Comparison of ENCODE assay signal across 26 cellular contexts in genomic region chr21:38683222-38683621, GRCh38.
DNase-seq lines count a peak whose midpoint lies in the region; ATAC-seq and TF ChIP-seq lines count a peak whose summit lies in the region.
"Had no signal": no experiment of that assay in that cellular context is flagged by ENCODE, and none has a peak within 500 bp of the region (broad histone marks: within the 10 kb centered on the region; RNA-seq: fewer than 3 reads in every experiment).

No MANE protein-coding gene starts in this region.

- H3K9me3 Mint-ChIP-seq in activated naive CD4-positive, alpha-beta T cell treated with anti-CD3 and anti-CD28 coated beads, Interleukin-2, amount 10 ng/mL, durations not matched to agents 7 days and 5 days: no peaks in the 10 kb centered on the region
- H3K9me3 Mint-ChIP-seq: activated CD4-positive, alpha-beta memory T cell treated with anti-CD3 and anti-CD28 coated beads for 36 hours; natural killer cell treated with Interleukin-12 subunit alpha and Interleukin-12 subunit beta and Interleukin-15 and Interleukin-18, amount 100 ng/mL, for 72 hours had no signal

- H3K79me1 ChIP-seq in IMR-90 (ENCODE audit: low read depth in 1 of 2, low read length in 2 of 2): no peaks in the 10 kb centered on the region

- H3K9ac ChIP-seq in IMR-90 (ENCODE audit: low read depth, low read length): no peak overlapping the region
- H3K9ac ChIP-seq: BLaER1 treated with 17β-estradiol and CSF1 and Interleukin-3, amounts not matched to agents 10 nM and 100 nM had no signal

- H4K20me1 ChIP-seq in IMR-90 (ENCODE audit: insufficient read depth, low read length): no peaks in the 10 kb centered on the region
- H4K20me1 ChIP-seq: BLaER1 treated with 17β-estradiol and CSF1 and Interleukin-3, amounts not matched to agents 10 nM and 100 nM had no signal

- POLR2A ChIA-PET in IMR-90 (lab: Charles Lee; ENCODE audit: unreplicated experiment): no interaction called here

- H3K9me1 ChIP-seq in IMR-90 (ENCODE audit: insufficient read depth, low read length): peaks cover 3% of the 10 kb centered on the region; the same call in 1 of the 2 replicates

- no peak overlapping the region for H3K4me3 Mint-ChIP-seq in activated naive CD4-positive, alpha-beta T cell treated with anti-CD3 and anti-CD28 coated beads, Interleukin-2, amount 10 ng/mL, durations not matched to agents 7 days and 5 days
- H3K4me3 Mint-ChIP-seq: activated CD4-positive, alpha-beta memory T cell treated with anti-CD3 and anti-CD28 coated beads for 36 hours; natural killer cell treated with Interleukin-12 subunit alpha and Interleukin-12 subunit beta and Interleukin-15 and Interleukin-18, amount 100 ng/mL, for 72 hours had no signal

- TF ChIP-seq RAD21 in IMR-90 (IDR thresholded peaks at IDR 0.05; ENCODE audit: low read length): no peak

- no peaks in the 10 kb centered on the region for H3K4me1 Mint-ChIP-seq in activated naive CD4-positive, alpha-beta T cell treated with anti-CD3 and anti-CD28 coated beads, Interleukin-2, amount 10 ng/mL, durations not matched to agents 7 days and 5 days

- in situ Hi-C loops in IMR-90 (cut with MboI; ENCODE audit: low sequenced_read_pairs): no loop called here

- TF ChIP-seq CTCF in IMR-90 (conservative IDR thresholded peaks at IDR 0.05; ENCODE audit: low read depth, low read length) (no peak), cardiac fibroblast (IDR thresholded peaks at IDR 0.05; ENCODE audit: low read depth, low read length) (no peak)

- peaks cover 2% of the 10 kb centered on the region; the same call in 1 of the 2 replicates for H3K4me1 ChIP-seq in IMR-90 (ENCODE audit: control insufficient read depth, insufficient read depth, low read length)
- H3K4me1 ChIP-seq: body of pancreas had no signal

- intact Hi-C loops in IMR-90 (cut with micrococcal nuclease): no loop called here

- no peaks in the 10 kb centered on the region for H3K36me3 Mint-ChIP-seq in activated naive CD4-positive, alpha-beta T cell treated with anti-CD3 and anti-CD28 coated beads, Interleukin-2, amount 10 ng/mL, durations not matched to agents 7 days and 5 days
- H3K36me3 Mint-ChIP-seq: activated CD4-positive, alpha-beta memory T cell treated with anti-CD3 and anti-CD28 coated beads for 36 hours; natural killer cell treated with Interleukin-12 subunit alpha and Interleukin-12 subunit beta and Interleukin-15 and Interleukin-18, amount 100 ng/mL, for 72 hours had no signal

- H3K36me3 ChIP-seq in IMR-90 (ENCODE audit: control insufficient read depth, insufficient read depth, low read length): no peaks in the 10 kb centered on the region
- H3K36me3 ChIP-seq: BLaER1 treated with 17β-estradiol and CSF1 and Interleukin-3, amounts not matched to agents 10 nM and 100 nM; ovary; suprapubic skin had no signal

- H2BK15ac ChIP-seq in IMR-90 (ENCODE audit: low read depth, low read length): no peak overlapping the region

- no peak overlapping the region for H3K18ac ChIP-seq in IMR-90 (ENCODE audit: low read depth, low read length)

- no peak overlapping the region for H4K91ac ChIP-seq in IMR-90 (ENCODE audit: insufficient read depth, low read depth, low read length)

- H2AFZ ChIP-seq in IMR-90 (replicated peaks; ENCODE audit: low read length, poor library complexity): peak overlapping the region; percentile 29

- dilution Hi-C loops in IMR-90 (cut with HindIII; ENCODE audit: low sequenced_read_pairs, unreplicated experiment): no loop called here

- no peak overlapping the region for H2AK9ac ChIP-seq in IMR-90 (replicated peaks; ENCODE audit: low read depth, low read length, poor library complexity)

- no peak overlapping the region for H4K5ac ChIP-seq in IMR-90 (ENCODE audit: low read depth, low read length)

- no peak overlapping the region for H3K56ac ChIP-seq in IMR-90 (ENCODE audit: extremely low read depth, insufficient read depth, low read length)

- H3K4ac ChIP-seq in IMR-90 (ENCODE audit: low read depth, low read length): no peak overlapping the region

- H3K23ac ChIP-seq in IMR-90 (ENCODE audit: low read depth, low read length): no peak overlapping the region

- WGBS in IMR-90 (ENCODE audit: extremely low coverage in 2 of 2, insufficient read length in 1 of 2), 2 experiments: 0% methylated on average over 1 of the region's 4 CpGs; no CpG with 5 or more reads in 1 of the 2 experiments

- DNase-seq in AG08395 (ENCODE audit: low spot score) (peak; percentile 25), IMR-90 (no peak), cardiac fibroblast (ENCODE audit: low read depth in 2 of 2) (peak; percentile 22 to 27), iris pigment epithelial cell (ENCODE audit: low read depth) (peak; percentile 57), HK-2 (ENCODE audit: unreplicated experiment) (no peak), AML-193 (lab: John Stamatoyannopoulos, UW) (no peak)
- DNase-seq in activated CD4-positive, alpha-beta T cell treated with anti-CD3 and anti-CD28 coated beads, Interleukin-2, amount 50 U/mL, for 4 hours: no peak
- no peak for DNase-seq in activated naive CD4-positive, alpha-beta T cell treated with anti-CD3 and anti-CD28 coated beads, Interleukin-2, amount 10 ng/mL, durations not matched to agents 7 days and 5 days
- DNase-seq: activated CD4-positive, alpha-beta memory T cell treated with anti-CD3 and anti-CD28 coated beads for 36 hours; activated CD8-positive, alpha-beta memory T cell treated with anti-CD3 and anti-CD28 coated beads, Interleukin-2, amount 50 U/mL, for 4 hours; activated naive CD4-positive, alpha-beta T cell; body of pancreas; dorsolateral prefrontal cortex; glutamatergic neuron; mammary epithelial cell; NCI-H1417; NCI-H2081; NCI-H526; NK-92 treated with Interleukin-12 subunit alpha and Interleukin-12 subunit beta, amount 100 ng/mL, for 24 hours; ovary; stimulated activated naive CD4-positive, alpha-beta T cell treated with Interleukin-2 at 50 U/mL for 16 hours; T-helper 1 cell had no signal

- no peak overlapping the region for H3K27ac ChIP-seq in IMR-90 (ENCODE audit: insufficient read depth, low read length)
- H3K27ac ChIP-seq: BLaER1 treated with 17β-estradiol and CSF1 and Interleukin-3, amounts not matched to agents 10 nM and 100 nM; body of pancreas; dorsolateral prefrontal cortex; ovary; skin epidermis; suprapubic skin had no signal

- no peak overlapping the region for H3K4me2 ChIP-seq in IMR-90 (ENCODE audit: low read depth, low read length)
- H3K4me2 ChIP-seq: BLaER1 treated with 17β-estradiol and CSF1 and Interleukin-3, amounts not matched to agents 10 nM and 100 nM had no signal

- H2BK120ac ChIP-seq in IMR-90 (ENCODE audit: low read depth, low read length): no peak overlapping the region

- no peak overlapping the region for H2BK5ac ChIP-seq in IMR-90 (ENCODE audit: low read depth, low read length, poor library complexity, severe bottlenecking)

- peaks cover 52% of the 10 kb centered on the region for H3K27me3 ChIP-seq in IMR-90 (ENCODE audit: control insufficient read depth, insufficient read depth, low read length)
- H3K27me3 ChIP-seq: ovary had no signal

- no peak for TF ChIP-seq POLR2A in IMR-90 (IDR thresholded peaks at IDR 0.05; ENCODE audit: low read depth, low read length)

- H3K4me3 ChIP-seq in IMR-90 (ENCODE audit: insufficient read depth, low read depth, low read length) (no peak overlapping the region), cardiac fibroblast (replicated peaks in 1 of 2; ENCODE audit: low read depth in 2 of 2, low read length in 2 of 2) (no peak overlapping the region)
- H3K4me3 ChIP-seq: BLaER1 treated with 17β-estradiol and CSF1 and Interleukin-3, amounts not matched to agents 10 nM and 100 nM; body of pancreas; dorsolateral prefrontal cortex; ovary; skin epidermis; suprapubic skin had no signal

- no TSS peak for BruUV-seq in IMR-90 (replicated peaks; lab: Mats Ljungman, UMichigan)

- H3K27ac Mint-ChIP-seq in activated naive CD4-positive, alpha-beta T cell treated with anti-CD3 and anti-CD28 coated beads, Interleukin-2, amount 10 ng/mL, durations not matched to agents 7 days and 5 days: no peak overlapping the region
- H3K27ac Mint-ChIP-seq: activated CD4-positive, alpha-beta memory T cell treated with anti-CD3 and anti-CD28 coated beads for 36 hours; natural killer cell treated with Interleukin-12 subunit alpha and Interleukin-12 subunit beta and Interleukin-15 and Interleukin-18, amount 100 ng/mL, for 72 hours had no signal

- CTCF ChIA-PET in IMR-90 (lab: Yijun Ruan, JAX): no interaction called here
- CTCF ChIA-PET in activated naive CD4-positive, alpha-beta T cell treated with anti-CD3 and anti-CD28 coated beads, Interleukin-2, amount 10 ng/mL, durations not matched to agents 7 days and 5 days (lab: Charles Lee): no interaction called here

- no peak overlapping the region for H3K14ac ChIP-seq in IMR-90 (replicated peaks; ENCODE audit: low read depth, low read length)

- H2BK20ac ChIP-seq in IMR-90 (ENCODE audit: low read depth, low read length): no peak overlapping the region

- no peak for ATAC-seq in IMR-90 (ENCODE audit: low read depth)
- ATAC-seq: natural killer cell treated with Interleukin-12 subunit alpha and Interleukin-12 subunit beta and Interleukin-15 and Interleukin-18, amount 100 ng/mL, for 72 hours had no signal

- H3K9me3 ChIP-seq in IMR-90 (ENCODE audit: control insufficient read depth, insufficient read depth, low read length): no peaks in the 10 kb centered on the region; the same call in 1 of the 2 replicates
- H3K9me3 ChIP-seq: body of pancreas, ovary, suprapubic skin had no signal

- H2AK5ac ChIP-seq in IMR-90 (ENCODE audit: low read depth, low read length): no peak overlapping the region

- H4K8ac ChIP-seq in IMR-90 (ENCODE audit: low read depth in 2 of 2, low read length in 2 of 2): no peak overlapping the region

- H3K27me3 Mint-ChIP-seq in activated naive CD4-positive, alpha-beta T cell treated with anti-CD3 and anti-CD28 coated beads, Interleukin-2, amount 10 ng/mL, durations not matched to agents 7 days and 5 days: peaks cover 7% of the 10 kb centered on the region

TF ChIP-seq in IMR-90, 13 proteins besides CTCF, POLR2A, EP300 and RAD21:
- TF ChIP-seq CEBPB (IDR thresholded peaks at IDR 0.05; ENCODE audit: low read depth, low read length) (peak; percentile 85), MAZ (IDR thresholded peaks at IDR 0.05; ENCODE audit: borderline replicate concordance, low read depth, low read length) (no peak)

Comparison
In these comparisons a context has a peak if more than half of its experiments do, and no peak if none do; other contexts are left out.
1. DNase-seq: peak in AG08395 (single experiment), cardiac fibroblast (2 of 2) and iris pigment epithelial cell (single experiment); none in IMR-90 (single experiment), activated CD4-positive, alpha-beta T cell treated with anti-CD3 and anti-CD28 coated beads, Interleukin-2, amount 50 U/mL, for 4 hours (0 of 2), HK-2 (single experiment), AML-193 (0 of 2) and activated naive CD4-positive, alpha-beta T cell treated with anti-CD3 and anti-CD28 coated beads, Interleukin-2, amount 10 ng/mL, durations not matched to agents 7 days and 5 days (single experiment).